In genomic region chr2:16035747-16036745, GRCh38 we compare ENCODE assay signal across 16 cellular contexts.
A peak's percentile ranks its signal among the peaks of the same experiment; 100 is the strongest.
DNase-seq lines count a peak whose midpoint lies in the region; ATAC-seq and TF ChIP-seq lines count a peak whose summit lies in the region.
"Had no signal": no experiment of that assay in that cellular context is flagged by ENCODE, and none has a peak within 500 bp of the region (broad histone marks: within the 10 kb centered on the region; RNA-seq: fewer than 3 reads in every experiment).

No MANE protein-coding gene starts in this region.

- H3F3A ChIP-seq in GM23338 (replicated peaks; ENCODE audit: low read depth) = no peaks in the 10 kb centered on the region
- no peaks in the 10 kb centered on the region for H3F3A ChIP-seq in PC-3 (ENCODE audit: low read length, unreplicated experiment)

- no peak overlapping the region for H3K4me3 Mint-ChIP-seq in GM23338
- H3K4me3 Mint-ChIP-seq: CD8-positive, alpha-beta memory T cell; HFFc6 had no signal

- H3K23ac ChIP-seq in mesendoderm (ENCODE audit: low read length) = no peak overlapping the region

- H3K79me2 ChIP-seq in GM23338 (replicated peaks; ENCODE audit: insufficient read depth) (no peaks in the 10 kb centered on the region), mesendoderm (ENCODE audit: control insufficient read depth, insufficient read depth, low read length) (no peaks in the 10 kb centered on the region), PC-3 (ENCODE audit: low read length) (no peaks in the 10 kb centered on the region)

- BruUV-seq in PC-3 (replicated peaks; lab: Mats Ljungman, UMichigan) = no TSS peak

- CTCF ChIA-PET in PC-3 (lab: Charles Lee) = no interaction called here

- H3K36me3 ChIP-seq in GM23338 (ENCODE audit: insufficient read depth) (no peaks in the 10 kb centered on the region), mesendoderm (ENCODE audit: control insufficient read depth, insufficient read depth, low read length) (no peaks in the 10 kb centered on the region), PC-3 (ENCODE audit: low read depth, low read length) (no peaks in the 10 kb centered on the region), H7 (replicated peaks; ENCODE audit: control insufficient read depth, insufficient read depth, low read length) (no peaks in the 10 kb centered on the region)

- no peak overlapping the region for H3K4me2 ChIP-seq in GM23338
- H3K4me2 ChIP-seq in mesendoderm (ENCODE audit: low read length) = no peak overlapping the region
- no peak overlapping the region for H3K4me2 ChIP-seq in PC-3 (ENCODE audit: low read length)
- H3K4me2 ChIP-seq: A549 had no signal

- no peaks in the 10 kb centered on the region for H3K79me1 ChIP-seq in mesendoderm (ENCODE audit: low read length)

- H3K27me3 ChIP-seq in GM23338 (ENCODE audit: insufficient read depth) (no peaks in the 10 kb centered on the region), mesendoderm (ENCODE audit: insufficient read depth, low read length, poor library complexity) (no peaks in the 10 kb centered on the region), PC-3 (ENCODE audit: low read length) (peaks cover 10% of the 10 kb centered on the region), H7 (ENCODE audit: control insufficient read depth, insufficient read depth, low read length) (no peaks in the 10 kb centered on the region)

- H3K36me3 Mint-ChIP-seq in GM23338 (ENCODE audit: low read depth) = no peaks in the 10 kb centered on the region
- H3K36me3 Mint-ChIP-seq: CD8-positive, alpha-beta memory T cell had no signal

- TF ChIP-seq CTCF in GM23338 (conservative IDR thresholded peaks at IDR 0.05; ENCODE audit: low read depth in 2 of 2) (no peak), PC-3 (conservative IDR thresholded peaks at IDR 0.05; ENCODE audit: low read depth, low read length) (no peak)

- H3K4ac ChIP-seq in mesendoderm (ENCODE audit: low read depth, low read length) = no peak overlapping the region

- no peak overlapping the region for H2BK5ac ChIP-seq in mesendoderm (ENCODE audit: low read length)

- H2AFZ ChIP-seq in GM23338 = peak overlapping the region; percentile 78; the same call in 1 of the 2 replicates
- no peak overlapping the region for H2AFZ ChIP-seq in PC-3 (ENCODE audit: low read length)

- no peak overlapping the region for H4K8ac ChIP-seq in mesendoderm (ENCODE audit: low read depth, low read length)

- WGBS in mesendoderm (ENCODE audit: extremely low coverage, insufficient coverage, low lambda C conversion rate) = no CpG with 5 or more reads among the region's 11 CpGs

- no peaks in the 10 kb centered on the region for H3K9me3 ChIP-seq in PC-3 (ENCODE audit: low read length)
- H3K9me3 ChIP-seq: A549, Caco-2 had no signal

- H3K27ac ChIP-seq in GM23338 (ENCODE audit: low read depth) (no peak overlapping the region), mesendoderm (ENCODE audit: low read depth, low read length) (no peak overlapping the region), PC-3 (ENCODE audit: low read length) (no peak overlapping the region)
- H3K27ac ChIP-seq: A549, HL-60 had no signal

- intact Hi-C loops in PC-3 (cut with micrococcal nuclease) = no loop called here

- H2AK5ac ChIP-seq in mesendoderm (ENCODE audit: low read length) = no peak overlapping the region

- no peak overlapping the region for H3K56ac ChIP-seq in mesendoderm (ENCODE audit: low read length)

- no peak overlapping the region for H3K9ac ChIP-seq in mesendoderm (ENCODE audit: low read length)
- no peak overlapping the region for H3K9ac ChIP-seq in PC-3 (ENCODE audit: low read length)

- DNase-seq in GM23338 (ENCODE audit: low spot score) (no peak), SK-N-DZ (ENCODE audit: low spot score) (peak; percentile 93), mesendoderm (peak; percentile 27), PC-3 (no peak), H7 (no peak)
- DNase-seq in effector CD8-positive, alpha-beta T cell (lab: John Stamatoyannopoulos, UW) = no peak
- no peak for DNase-seq in stimulated activated CD4-positive, alpha-beta T cell treated with anti-CD3 and anti-CD28 coated beads, Interleukin-1b, Interleukin-23, amount 100 ng/mL, for 48 hours
- DNase-seq: Caco-2; CD8-positive, alpha-beta memory T cell; DND-41; GF-D8; GOT3; HCEC 1CT; HFFc6 had no signal

- no peak for ATAC-seq in GM23338
- no peak for ATAC-seq in PC-3
- ATAC-seq: A549 had no signal

- H2BK15ac ChIP-seq in mesendoderm (replicated peaks; ENCODE audit: low read depth) = no peak overlapping the region

- H3K4me1 ChIP-seq in GM23338 (ENCODE audit: insufficient read depth) (peaks cover 7% of the 10 kb centered on the region), mesendoderm (ENCODE audit: control insufficient read depth, low read depth, low read length) (peaks cover 2% of the 10 kb centered on the region), PC-3 (ENCODE audit: insufficient read depth, low read length) (no peaks in the 10 kb centered on the region)
- H3K4me1 ChIP-seq: A549 had no signal

- H4K5ac ChIP-seq in mesendoderm (ENCODE audit: low read length) = no peak overlapping the region

- no peak overlapping the region for H3K18ac ChIP-seq in mesendoderm (ENCODE audit: low read length)

- peaks cover 7% of the 10 kb centered on the region for H3K27me3 Mint-ChIP-seq in GM23338 (ENCODE audit: insufficient read depth, low read depth, poor library complexity)
- H3K27me3 Mint-ChIP-seq: CD8-positive, alpha-beta memory T cell had no signal

- H2BK120ac ChIP-seq in mesendoderm (ENCODE audit: low read depth, low read length) = no peak overlapping the region

- peaks cover 41% of the 10 kb centered on the region for H3K4me1 Mint-ChIP-seq in GM23338
- H3K4me1 Mint-ChIP-seq: CD8-positive, alpha-beta memory T cell had no signal

- H4K20me1 ChIP-seq in GM23338 (replicated peaks; ENCODE audit: insufficient read depth) (no peaks in the 10 kb centered on the region), PC-3 (ENCODE audit: low read length) (no peaks in the 10 kb centered on the region)

- H3K27ac Mint-ChIP-seq in GM23338 = no peak overlapping the region
- H3K27ac Mint-ChIP-seq: CD8-positive, alpha-beta memory T cell; HFFc6 had no signal

- no peaks in the 10 kb centered on the region for H3K9me3 Mint-ChIP-seq in GM23338

- H3K9me2 ChIP-seq in GM23338 (ENCODE audit: insufficient read depth) (no peaks in the 10 kb centered on the region), PC-3 (replicated peaks; ENCODE audit: low read length) (no peaks in the 10 kb centered on the region)

- H3K4me3 ChIP-seq in GM23338 = no peak overlapping the region
- no peak overlapping the region for H3K4me3 ChIP-seq in mesendoderm (ENCODE audit: low read length)
- H3K4me3 ChIP-seq in PC-3 (ENCODE audit: low read length) = no peak overlapping the region
- no peak overlapping the region for H3K4me3 ChIP-seq in H7 (ENCODE audit: insufficient read depth, low read depth, low read length)
- H3K4me3 ChIP-seq: A549 had no signal

- POLR2A ChIA-PET in PC-3 (lab: Charles Lee; ENCODE audit: unreplicated experiment) = no interaction called here

TF ChIP-seq in GM23338, 12 proteins besides CTCF, POLR2A, EP300 and RAD21 (continues in another document):
- TF ChIP-seq CREB1 (CRISPR knock-in tag; IDR thresholded peaks at IDR 0.05; ENCODE audit: low read depth) = no peak
- TF ChIP-seq NANOG (IDR thresholded peaks at IDR 0.05; ENCODE audit: borderline replicate concordance) = no peak
- TF ChIP-seq POLR2AphosphoS5 (IDR thresholded peaks at IDR 0.05; ENCODE audit: low read depth) = no peak

Comparison
In these comparisons a context has a peak if more than half of its experiments do, and no peak if none do; other contexts are left out.
1. DNase-seq: peak in SK-N-DZ (single experiment) and mesendoderm (single experiment); none in GM23338 (single experiment), effector CD8-positive, alpha-beta T cell (single experiment), PC-3 (single experiment), stimulated activated CD4-positive, alpha-beta T cell treated with anti-CD3 and anti-CD28 coated beads, Interleukin-1b, Interleukin-23, amount 100 ng/mL, for 48 hours (single experiment) and H7 (single experiment).